Comparison of ENCODE assay signal across 27 cellular contexts in the genomic region with DNA sequence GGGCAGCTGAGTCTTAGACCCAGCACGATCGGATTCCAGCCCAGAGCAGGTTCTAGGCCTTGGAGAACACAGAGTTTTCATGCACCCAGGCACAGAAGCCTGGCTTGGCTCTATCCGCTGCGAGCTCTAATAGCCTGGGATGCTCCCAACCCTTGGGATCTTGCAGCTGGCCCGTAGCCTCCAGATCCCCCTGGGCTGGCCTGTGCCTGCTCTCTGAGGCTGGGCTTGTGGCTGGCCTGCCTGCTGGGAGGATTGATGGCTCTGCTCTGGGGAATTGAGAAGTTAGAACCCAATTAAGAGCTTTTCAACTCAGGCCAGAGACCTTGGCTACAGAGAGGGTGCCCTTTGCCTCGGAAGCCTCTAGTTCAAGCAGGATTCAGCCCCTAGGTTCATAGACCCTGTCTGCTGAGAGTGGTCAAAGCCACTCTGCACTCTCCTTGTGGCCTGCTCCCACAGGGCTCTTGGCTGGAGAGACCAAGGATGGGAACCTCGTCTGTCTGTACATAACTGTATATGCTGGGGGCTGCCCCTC.
DNase-seq lines count a peak whose midpoint lies in the region; ATAC-seq, FAIRE-seq and TF ChIP-seq lines count a peak whose summit lies in the region.
"Had no signal": no experiment of that assay in that cellular context is flagged by ENCODE, and none has a peak within 500 bp of the region (broad histone marks: within the 10 kb centered on the region; RNA-seq: fewer than 3 reads in every experiment).

No MANE protein-coding gene starts in this region.

- H3K79me1 ChIP-seq in H1 (ENCODE audit: low read depth, low read length), result no peaks in the 10 kb centered on the region

- H3K4me1 ChIP-seq in BLaER1, result peaks cover 39% of the 10 kb centered on the region
- H3K4me1 ChIP-seq in H1 (replicated peaks in 1 of 4; ENCODE audit: control insufficient read depth in 3 of 4, insufficient read depth in 4 of 4, low read length in 3 of 4), result peaks cover 0 to 11% (median 5%) of the 10 kb centered on the region in 4 experiments; a peak in 5 of 7 replicates

- no peaks in the 10 kb centered on the region for H3K9me3 Mint-ChIP-seq in nephron progenitor cell
- H3K9me3 Mint-ChIP-seq: CD4-positive, alpha-beta memory T cell had no signal

- no peaks in the 10 kb centered on the region for H3K27me3 ChIP-seq in BLaER1
- H3K27me3 ChIP-seq in H1 (replicated peaks in 1 of 4; ENCODE audit: control insufficient read depth in 3 of 4, extremely low read depth in 1 of 4, insufficient read depth in 3 of 4, low read length in 3 of 4), result no peaks in the 10 kb centered on the region
- H3K27me3 ChIP-seq: SJCRH30 had no signal

- H3K4ac ChIP-seq in H1 (replicated peaks; ENCODE audit: insufficient read length, low read depth, low read length), result no peak overlapping the region

- H3K4me1 Mint-ChIP-seq in nephron progenitor cell, result peaks cover 96% of the 10 kb centered on the region
- H3K4me1 Mint-ChIP-seq: CD4-positive, alpha-beta memory T cell had no signal

- H4K8ac ChIP-seq in H1 (ENCODE audit: extremely low read depth, insufficient read depth, low read length), result peak overlapping the region; percentile 75; the same call in 1 of the 2 replicates

- H4K20me1 ChIP-seq in BLaER1 (no peaks in the 10 kb centered on the region), H1 (replicated peaks in 1 of 2; ENCODE audit: control insufficient read depth in 1 of 2, insufficient read depth in 2 of 2, low read length in 2 of 2) (no peaks in the 10 kb centered on the region)

- FAIRE-seq in H1 (lab: Jason Lieb, UNC), result no peak
- FAIRE-seq: GM12891, RCC 7860 had no signal

- no peak overlapping the region for H2BK20ac ChIP-seq in H1 (ENCODE audit: low read length)

- no peak overlapping the region for H2BK5ac ChIP-seq in H1 (ENCODE audit: low read depth, low read length)

- H3K36me3 ChIP-seq in BLaER1 (no peaks in the 10 kb centered on the region), H1 (ENCODE audit: control insufficient read depth in 2 of 4, insufficient read depth in 4 of 4, low read length in 3 of 4) (no peaks in the 10 kb centered on the region)
- H3K36me3 ChIP-seq: SJCRH30 had no signal

- ATAC-seq in Right ventricle myocardium inferior (peak; percentile 34), left cardiac atrium (no peak), HG02884 (IDR thresholded peaks at IDR 0.05; ENCODE audit: unreplicated experiment) (no peak)

- no peak overlapping the region for H3K14ac ChIP-seq in H1 (ENCODE audit: insufficient read length)

- no peak overlapping the region for H3K4me3 Mint-ChIP-seq in nephron progenitor cell
- H3K4me3 Mint-ChIP-seq: CD4-positive, alpha-beta memory T cell had no signal

- H2BK12ac ChIP-seq in H1 (ENCODE audit: low read depth, low read length), result no peak overlapping the region

- H3K27ac Mint-ChIP-seq in nephron progenitor cell, result peak overlapping the region; percentile 59
- H3K27ac Mint-ChIP-seq: CD4-positive, alpha-beta memory T cell had no signal

- no peaks in the 10 kb centered on the region for H3K79me2 ChIP-seq in H1 (ENCODE audit: control insufficient read depth in 1 of 2, insufficient read depth in 2 of 2, low read length in 2 of 2)

- H3K27ac ChIP-seq in BLaER1 (no peak overlapping the region), H1 (ENCODE audit: low read depth, low read length) (no peak overlapping the region)
- H3K27ac ChIP-seq: HL-60, SJCRH30 had no signal

- H3K18ac ChIP-seq in H1 (ENCODE audit: extremely low read depth, low read length), result no peak overlapping the region

- POLR2A ChIA-PET in H1 (lab: Charles Lee; ENCODE audit: partially characterized antibody), result interaction anchor here (1.1 to 1.6 kb wide), 2 partner anchors 13 to 72 kb away, joined by 3 to 4 read pairs; no protein-coding TSS in a partner anchor

- DNase-seq in Right ventricle myocardium inferior (ENCODE audit: missing footprints) (no peak), left cardiac atrium (no peak), H1 (ENCODE audit: low read depth in 1 of 2, low spot score in 2 of 2) (no peak), nephron progenitor cell (peak; percentile 41)
- no peak for DNase-seq in stimulated activated CD4-positive, alpha-beta T cell treated with anti-CD3 and anti-CD28 coated beads, Interleukin-1b, Interleukin-23, amount 100 ng/mL, for 48 hours
- DNase-seq: C1 segment of cervical spinal cord; CD4-positive, alpha-beta memory T cell; COR-L47; DMS79; EL; GF-D8; GOT3; HCEC 1CT; Karpas-422; NCI-H1092 treated with DMSO at 0.1 percent for 48 hours; NCI-H1436; NCI-H187; NCI-H2081 treated with DMSO at 0.1 percent for 48 hours; NCI-H2171; NCI-H345; NCI-H510A treated with DMSO at 0.1 percent for 48 hours; SJCRH30 had no signal

- TF ChIP-seq EP300 in H1 (IDR thresholded peaks at IDR 0.05; ENCODE audit: borderline replicate concordance in 1 of 2, low read depth in 2 of 2, low read length in 2 of 2), result no peak

- intact Hi-C loops in Right ventricle myocardium inferior (cut with DNase I), result no loop called here
- intact Hi-C loops in left cardiac atrium (cut with DNase I), result no loop called here

- no peaks in the 10 kb centered on the region for H3K36me3 Mint-ChIP-seq in nephron progenitor cell (ENCODE audit: low read depth)
- H3K36me3 Mint-ChIP-seq: CD4-positive, alpha-beta memory T cell had no signal

- 86% methylated on average over 7 of the region's 7 CpGs; no CpG with 5 or more reads in 1 of the 2 experiments for WGBS in H1 (ENCODE audit: extremely low coverage in 1 of 2, insufficient coverage in 1 of 2, insufficient read length in 1 of 2, insufficient replicate concordance in 2 of 2, low coverage in 1 of 2, low lambda C conversion rate in 2 of 2, missing lambda C conversion rate in 1 of 2), 2 experiments

- no peak overlapping the region for H3K23ac ChIP-seq in H1 (ENCODE audit: insufficient read length)

- peaks cover 24% of the 10 kb centered on the region for H3K27me3 Mint-ChIP-seq in nephron progenitor cell (ENCODE audit: low read depth, poor library complexity)

- CTCF ChIA-PET in H1 (lab: Charles Lee; ENCODE audit: partially characterized antibody), result interaction anchor here (0.6 to 1.7 kb wide), 5 partner anchors 19 to 100 kb away, joined by 3 to 4 read pairs (median 3); no protein-coding TSS in a partner anchor

- no peaks in the 10 kb centered on the region for H3K9me3 ChIP-seq in BLaER1
- no peaks in the 10 kb centered on the region for H3K9me3 ChIP-seq in H1 (ENCODE audit: insufficient read depth in 2 of 2, low read depth in 1 of 2, low read length in 1 of 2)
- H3K9me3 ChIP-seq: SJCRH30 had no signal

- no peak overlapping the region for H4K91ac ChIP-seq in H1 (replicated peaks; ENCODE audit: insufficient read length, low read length)

- no peak for TF ChIP-seq RAD21 in H1 (IDR thresholded peaks at IDR 0.05 in 1 of 2, conservative IDR thresholded peaks at IDR 0.05 in 1 of 2; ENCODE audit: low read depth in 2 of 2, low read length in 2 of 2)

- no peak for TF ChIP-seq POLR2A in H1 (IDR thresholded peaks at IDR 0.05; ENCODE audit: control extremely low read depth in 1 of 2, low read depth in 2 of 2, low read length in 2 of 2)

- no peak overlapping the region for H4K5ac ChIP-seq in H1 (ENCODE audit: insufficient read length, low read depth, low read length)

- no peak overlapping the region for H3K56ac ChIP-seq in H1 (replicated peaks; ENCODE audit: insufficient read length, low read depth, low read length)

- H2BK15ac ChIP-seq in H1 (ENCODE audit: low read length), result no peak overlapping the region

- no peak overlapping the region for H2AK5ac ChIP-seq in H1 (ENCODE audit: low read depth, low read length)

- TF ChIP-seq CTCF in H1 (IDR thresholded peaks at IDR 0.05; ENCODE audit: control extremely low read depth in 1 of 3, insufficient read depth in 1 of 3, low read depth in 1 of 3, low read length in 3 of 3), result no peak
- no peak for TF ChIP-seq CTCF in nephron progenitor cell (IDR thresholded peaks at IDR 0.05)

- H3K4me3 ChIP-seq in BLaER1, result no peak overlapping the region
- no peak overlapping the region for H3K4me3 ChIP-seq in H1 (ENCODE audit: extremely low read depth in 1 of 4, insufficient read depth in 2 of 4, low read depth in 3 of 4, low read length in 4 of 4)
- H3K4me3 ChIP-seq: SJCRH30 had no signal

- H3K9ac ChIP-seq in BLaER1 (no peak overlapping the region), H1 (replicated peaks in 1 of 4; ENCODE audit: extremely low read depth in 1 of 4, low read depth in 3 of 4, low read length in 3 of 4) (no peak overlapping the region)

- H3K4me2 ChIP-seq in BLaER1, result peak overlapping the region; percentile 32
- no peak overlapping the region for H3K4me2 ChIP-seq in H1 (ENCODE audit: insufficient read depth in 1 of 2, low read depth in 2 of 2, low read length in 2 of 2)

- no peak overlapping the region for H2BK120ac ChIP-seq in H1 (replicated peaks; ENCODE audit: low read depth, low read length)

- no peak overlapping the region for H2AFZ ChIP-seq in H1 (ENCODE audit: low read length)

- H3K23me2 ChIP-seq in H1 (ENCODE audit: low read depth, low read length), result no peaks in the 10 kb centered on the region

TF ChIP-seq in H1, 55 proteins besides CTCF, POLR2A, EP300 and RAD21:
- no peak for TF ChIP-seq RBBP5 (IDR thresholded peaks at IDR 0.05; ENCODE audit: borderline replicate concordance, low read depth, low read length)
- no peak for TF ChIP-seq NRF1 (IDR thresholded peaks at IDR 0.05; ENCODE audit: low read depth, low read length)
- TF ChIP-seq SUZ12 (IDR thresholded peaks at IDR 0.05; ENCODE audit: low read length), result no peak
- TF ChIP-seq, protein P1, sequence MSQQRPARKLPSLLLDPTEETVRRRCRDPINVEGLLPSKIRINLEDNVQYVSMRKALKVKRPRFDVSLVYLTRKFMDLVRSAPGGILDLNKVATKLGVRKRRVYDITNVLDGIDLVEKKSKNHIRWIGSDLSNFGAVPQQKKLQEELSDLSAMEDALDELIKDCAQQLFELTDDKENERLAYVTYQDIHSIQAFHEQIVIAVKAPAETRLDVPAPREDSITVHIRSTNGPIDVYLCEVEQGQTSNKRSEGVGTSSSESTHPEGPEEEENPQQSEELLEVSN (IDR thresholded peaks at IDR 0.05), result no peak
- no peak for TF ChIP-seq GTF2F1 (IDR thresholded peaks at IDR 0.05; ENCODE audit: borderline replicate concordance, low read depth, low read length)
- no peak for TF ChIP-seq JUN (IDR thresholded peaks at IDR 0.05; ENCODE audit: low read depth, low read length)
- no peak for TF ChIP-seq EZH2 (IDR thresholded peaks at IDR 0.05; ENCODE audit: low read depth, low read length, severe bottlenecking)
- no peak for TF ChIP-seq KDM1A (IDR thresholded peaks at IDR 0.05; ENCODE audit: borderline replicate concordance, low read length)
- TF ChIP-seq CBX5 (IDR thresholded peaks at IDR 0.05; ENCODE audit: low read depth, low read length), result no peak
- no peak for TF ChIP-seq TAF7 (optimal IDR thresholded peaks at IDR 0.05; ENCODE audit: borderline replicate concordance, low read depth, low read length)
- no peak for TF ChIP-seq PHF8 (conservative IDR thresholded peaks at IDR 0.05; ENCODE audit: low read depth, low read length)
- no peak for TF ChIP-seq TBP (IDR thresholded peaks at IDR 0.05; ENCODE audit: low read depth, low read length)
- no peak for TF ChIP-seq CREB1 (IDR thresholded peaks at IDR 0.05)
